In the genomic region with DNA sequence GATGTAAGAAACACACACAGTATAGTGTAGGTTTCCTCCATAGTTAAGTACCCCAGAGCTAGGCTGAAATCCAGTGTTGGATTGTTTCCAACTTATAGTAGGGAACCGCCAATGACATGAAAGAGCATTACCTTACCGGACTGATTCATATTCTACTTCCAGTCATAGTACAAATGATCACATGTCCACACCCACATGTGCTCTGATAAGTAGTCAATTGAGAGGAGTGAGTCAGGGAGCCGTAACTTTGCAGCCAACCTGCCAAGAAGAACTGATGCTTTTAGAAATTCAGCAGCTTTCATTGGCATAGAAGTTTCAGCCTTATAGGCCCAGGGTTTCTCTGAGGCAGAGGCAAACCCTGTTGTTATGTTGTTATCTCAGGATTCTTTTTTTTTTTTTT, we compare ENCODE assay signal across 11 cellular contexts.
DNase-seq lines count a peak whose midpoint lies in the region; ATAC-seq, FAIRE-seq and TF ChIP-seq lines count a peak whose summit lies in the region.
"Had no signal": no experiment of that assay in that cellular context is flagged by ENCODE, and none has a peak within 500 bp of the region (broad histone marks: within the 10 kb centered on the region; RNA-seq: fewer than 3 reads in every experiment).

No MANE protein-coding gene starts in this region.

- TF ChIP-seq POLR2A in GM12891 (IDR thresholded peaks at IDR 0.05; ENCODE audit: low read depth, low read length) = no peak

- H3K27me3 ChIP-seq in CD4-positive, alpha-beta T cell (ENCODE audit: control insufficient read depth, insufficient read depth, low read length) = no peaks in the 10 kb centered on the region
- no peaks in the 10 kb centered on the region for H3K27me3 ChIP-seq in upper lobe of right lung

- H3K4me1 ChIP-seq in upper lobe of right lung = peaks cover 9% of the 10 kb centered on the region

- POLR2A ChIA-PET in CD4-positive, alpha-beta T cell (lab: Charles Lee) = interaction anchor here (1.8 to 2.2 kb wide), 2 partner anchors 16 to 23 kb away, joined by 5 to 8 read pairs; no protein-coding TSS in a partner anchor

- no peak overlapping the region for H3K4me3 Mint-ChIP-seq in CD4-positive, alpha-beta T cell
- H3K4me3 Mint-ChIP-seq in activated naive CD4-positive, alpha-beta T cell treated with anti-CD3 and anti-CD28 coated beads, Interleukin-2, amount 50 U/mL, for 24 hours = no peak overlapping the region

- ATAC-seq in CD4-positive, alpha-beta T cell (ENCODE audit: poor library complexity) = no peak
- ATAC-seq in GM18511 (IDR thresholded peaks at IDR 0.05; ENCODE audit: unreplicated experiment) (no peak), upper lobe of right lung (no peak)

- peak overlapping the region; percentile 99 for H3K27ac Mint-ChIP-seq in CD4-positive, alpha-beta T cell
- peak overlapping the region; percentile 84 for H3K27ac Mint-ChIP-seq in activated naive CD4-positive, alpha-beta T cell treated with anti-CD3 and anti-CD28 coated beads, Interleukin-2, amount 50 U/mL, for 24 hours

- CTCF ChIA-PET in CD4-positive, alpha-beta T cell (lab: Charles Lee) = interaction anchor here (0.9 to 1.1 kb wide), 3 partner anchors 56 to 151 kb away, joined by 3 to 4 read pairs (median 3); no protein-coding TSS in a partner anchor

- no peaks in the 10 kb centered on the region for H3K36me3 ChIP-seq in upper lobe of right lung

- DNase-seq in CD4-positive, alpha-beta T cell = peak in 1 of 10 experiments; percentile 13
- no peak for DNase-seq in GM12891 (ENCODE audit: insufficient read length, low spot score)
- peak; percentile 74 for DNase-seq in iris pigment epithelial cell (ENCODE audit: low read depth)
- no peak for DNase-seq in NCI-H345 (lab: John Stamatoyannopoulos, UW)
- DNase-seq in GM19238 (ENCODE audit: insufficient read length, low spot score) = no peak
- DNase-seq in upper lobe of right lung = no peak
- DNase-seq: C1 segment of cervical spinal cord, Kasumi-1, right cardiac atrium had no signal

- TF ChIP-seq CTCF in CD4-positive, alpha-beta T cell (IDR thresholded peaks at IDR 0.05) = no peak
- no peak for TF ChIP-seq CTCF in upper lobe of right lung (IDR thresholded peaks at IDR 0.05)

- H3K27me3 Mint-ChIP-seq in CD4-positive, alpha-beta T cell = no peaks in the 10 kb centered on the region
- H3K27me3 Mint-ChIP-seq in activated naive CD4-positive, alpha-beta T cell treated with anti-CD3 and anti-CD28 coated beads, Interleukin-2, amount 50 U/mL, for 24 hours = no peaks in the 10 kb centered on the region

- no peaks in the 10 kb centered on the region for H3K9me3 ChIP-seq in CD4-positive, alpha-beta T cell (ENCODE audit: control insufficient read depth, low read length)
- H3K9me3 ChIP-seq in upper lobe of right lung = no peaks in the 10 kb centered on the region

- no peak overlapping the region for H3K4me3 ChIP-seq in upper lobe of right lung

- peaks cover 5% of the 10 kb centered on the region for H3K36me3 Mint-ChIP-seq in CD4-positive, alpha-beta T cell (ENCODE audit: low read depth)
- H3K36me3 Mint-ChIP-seq in activated naive CD4-positive, alpha-beta T cell treated with anti-CD3 and anti-CD28 coated beads, Interleukin-2, amount 50 U/mL, for 24 hours = peaks cover 4% of the 10 kb centered on the region

- FAIRE-seq in GM12891 (lab: Jason Lieb, UNC) = peak; percentile 13

- intact Hi-C loops in CD4-positive, alpha-beta T cell (cut with DNase I, micrococcal nuclease) = no loop called here
- intact Hi-C loops in upper lobe of right lung (cut with DNase I) = no loop called here

- H3K4me1 Mint-ChIP-seq in CD4-positive, alpha-beta T cell (ENCODE audit: low read depth) = peaks cover 94% of the 10 kb centered on the region
- H3K4me1 Mint-ChIP-seq in activated naive CD4-positive, alpha-beta T cell treated with anti-CD3 and anti-CD28 coated beads, Interleukin-2, amount 50 U/mL, for 24 hours = peaks cover 95% of the 10 kb centered on the region

- peaks cover 3% of the 10 kb centered on the region for H3K9me3 Mint-ChIP-seq in CD4-positive, alpha-beta T cell
- peaks cover 20% of the 10 kb centered on the region for H3K9me3 Mint-ChIP-seq in activated naive CD4-positive, alpha-beta T cell treated with anti-CD3 and anti-CD28 coated beads, Interleukin-2, amount 50 U/mL, for 24 hours

- H3K27ac ChIP-seq in CD4-positive, alpha-beta T cell (ENCODE audit: low read depth, low read length) = no peak overlapping the region
- H3K27ac ChIP-seq in upper lobe of right lung = no peak overlapping the region

TF ChIP-seq in GM12891, 5 proteins besides CTCF, POLR2A, EP300 and RAD21:
- TF ChIP-seq POU2F2 (IDR thresholded peaks at IDR 0.05; ENCODE audit: low read depth, low read length) (no peak), SPI1 (IDR thresholded peaks at IDR 0.05; ENCODE audit: low read depth, low read length) (no peak), POLR2AphosphoS5 (IDR thresholded peaks at IDR 0.05; ENCODE audit: low read depth, low read length) (no peak), TAF1 (IDR thresholded peaks at IDR 0.05; ENCODE audit: low read depth, low read length) (no peak), PAX5 (IDR thresholded peaks at IDR 0.05; ENCODE audit: insufficient read depth, low read length, severe bottlenecking) (no peak)
